ENCODE assay signal across 8 cellular contexts in genomic region chr6:121437861-121438651, GRCh38. TPM values are rescaled to one million over a fixed set of nuclear protein-coding genes. Genes with fewer than 3 reads are reported as not detected.
DNase-seq lines count a peak whose midpoint lies in the region; ATAC-seq and TF ChIP-seq lines count a peak whose summit lies in the region.

No MANE protein-coding gene starts in this region.

- no peak for TF ChIP-seq RAD21 in SK-N-SH (IDR thresholded peaks at IDR 0.05; ENCODE audit: low read length)

- H3K4me3 ChIP-seq in SK-N-SH (ENCODE audit: low read depth in 2 of 2, low read length in 1 of 2) (peak overlapping the region; percentile 58 to 86), fibroblast of the aortic adventitia (ENCODE audit: low read depth, low read length) (peak overlapping the region; percentile 87), WERI-Rb-1 (ENCODE audit: low read depth, low read length) (no peak overlapping the region)

- H4K20me1 ChIP-seq in SK-N-SH (ENCODE audit: insufficient read depth), result peaks cover 8% of the 10 kb centered on the region

- POLR2A ChIA-PET in SK-N-SH (lab: Yijun Ruan, JAX), result no interaction called here

- H3K27me3 ChIP-seq in SK-N-SH (ENCODE audit: insufficient read depth) (no peaks in the 10 kb centered on the region), WERI-Rb-1 (ENCODE audit: insufficient read depth, low read depth, severe bottlenecking) (no peaks in the 10 kb centered on the region)

- TF ChIP-seq EP300 in SK-N-SH (IDR thresholded peaks at IDR 0.05; ENCODE audit: borderline replicate concordance in 1 of 2, low read depth in 1 of 2, low read length in 1 of 2), result no peak

- H3K9me3 ChIP-seq in SK-N-SH, result no peaks in the 10 kb centered on the region
- no peaks in the 10 kb centered on the region for H3K9me3 ChIP-seq in WERI-Rb-1 (ENCODE audit: severe bottlenecking)

- no peak for ATAC-seq in HG02852 (IDR thresholded peaks at IDR 0.05; ENCODE audit: unreplicated experiment)
- ATAC-seq in GM21360 (IDR thresholded peaks at IDR 0.05; ENCODE audit: unreplicated experiment), result no peak

- H2AFZ ChIP-seq in SK-N-SH (ENCODE audit: low read depth), result peak overlapping the region; percentile 77

- WGBS in SK-N-SH (ENCODE audit: low lambda C conversion rate), result 18% methylated on average over 17 of the region's 17 CpGs

- H3K36me3 ChIP-seq in SK-N-SH (replicated peaks in 1 of 2; ENCODE audit: control insufficient read depth in 1 of 2, insufficient read depth in 2 of 2, low read length in 1 of 2), result peaks cover 0 to 5% of the 10 kb centered on the region in 2 experiments
- H3K36me3 ChIP-seq in WERI-Rb-1, result no peaks in the 10 kb centered on the region

- H3F3A ChIP-seq in SK-N-SH (replicated peaks; ENCODE audit: insufficient read depth), result peaks cover 15% of the 10 kb centered on the region

- peak overlapping the region; percentile 77 to 89 for H3K27ac ChIP-seq in SK-N-SH (ENCODE audit: low read depth in 2 of 2, low read length in 1 of 2)
- H3K27ac ChIP-seq in WERI-Rb-1, result no peak overlapping the region

- in situ Hi-C loops in Caki2 (cut with HindIII; ENCODE audit: low pct_unique_long_range_greater_than_20kb, low sequenced_read_pairs), result loop anchor here (10.0 kb wide), 1 partner anchor 257 kb away; no protein-coding TSS in a partner anchor

- H3K9ac ChIP-seq in SK-N-SH, result peak overlapping the region; percentile 97

- TF ChIP-seq CTCF in SK-N-SH (IDR thresholded peaks at IDR 0.05) (no peak), fibroblast of the aortic adventitia (IDR thresholded peaks at IDR 0.05; ENCODE audit: insufficient read depth, low read length) (no peak), WERI-Rb-1 (IDR thresholded peaks at IDR 0.05; ENCODE audit: low read depth, low read length) (no peak)

- H3K79me2 ChIP-seq in SK-N-SH (ENCODE audit: insufficient read depth), result peaks cover 76% of the 10 kb centered on the region

- H3K4me1 ChIP-seq in SK-N-SH (ENCODE audit: control insufficient read depth in 1 of 2, insufficient read depth in 2 of 2, low read depth in 1 of 2, low read length in 1 of 2), result peaks cover 4 to 33% of the 10 kb centered on the region in 2 experiments

- no peaks in the 10 kb centered on the region for H3K9me2 ChIP-seq in SK-N-SH

- CTCF ChIA-PET in SK-N-SH (lab: Yijun Ruan, JAX), result interaction anchor here (0.6 to 2.2 kb wide), 5 partner anchors 411 to 1711 kb away, joined by 3 to 10 read pairs (median 3); no protein-coding TSS in a partner anchor

- H3K4me2 ChIP-seq in SK-N-SH, result peak overlapping the region; percentile 95

- peak; percentile 69 for DNase-seq in Caki2 (ENCODE audit: low read depth)
- DNase-seq in SK-N-SH, result no peak
- DNase-seq in fibroblast of the aortic adventitia (ENCODE audit: low read depth), result peak; percentile 65
- DNase-seq in non-pigmented ciliary epithelial cell (ENCODE audit: low read depth), result peak; percentile 53
- no peak for DNase-seq in NCI-H2171 (lab: John Stamatoyannopoulos, UW)
- DNase-seq in WERI-Rb-1, result no peak

TF ChIP-seq in SK-N-SH, 30 proteins besides CTCF, POLR2A, EP300 and RAD21:
- TF ChIP-seq JUND (IDR thresholded peaks at IDR 0.05), result 0 out of 2 replicates have a peak, but pooled peaks have one; percentile 9
- no peak for TF ChIP-seq FOXJ3 (CRISPR knock-in tag; IDR thresholded peaks at IDR 0.05)
- TF ChIP-seq TEAD4 (IDR thresholded peaks at IDR 0.05; ENCODE audit: borderline replicate concordance, insufficient read depth), result 0 out of 2 replicates have a peak, but pooled peaks have one; percentile 11
- TF ChIP-seq MXI1 (IDR thresholded peaks at IDR 0.05; ENCODE audit: low read depth, low read length), result no peak
- peak; percentile 45; the same call in 1 of the 2 replicates for TF ChIP-seq PBX3 (IDR thresholded peaks at IDR 0.05)

RNA-seq across cellular contexts. Expression of gene GJA1, which starts 2.6 kb away (rescaled TPM):
- total RNA-seq in Caki2 (2014; rRNA removed; shearing (Covaris generic); ENCODE audit: low replicate concordance), result 26.6 and 32.5 TPM in 2 replicates
- polyA plus RNA-seq in SK-N-SH (2012; rRNA removed), result 23.5 and 30.7 TPM in 2 replicates
- polyA plus RNA-seq in SK-N-SH (2012; cell fraction: cytosol; rRNA removed), result 33.7 and 34.2 TPM in 2 replicates
- 8.4 and 19.5 TPM in 2 replicates for polyA plus RNA-seq in SK-N-SH (2012; cell fraction: nucleus; rRNA removed)
- total RNA-seq in fibroblast of the aortic adventitia (ENCODE audit: low replicate concordance), result 245 and 251 TPM in 2 replicates

Comparison
In these comparisons a context has a peak if more than half of its experiments do, and no peak if none do; other contexts are left out.
1. DNase-seq: peak in Caki2 (single experiment), fibroblast of the aortic adventitia (single experiment) and non-pigmented ciliary epithelial cell (single experiment); none in SK-N-SH (single experiment), NCI-H2171 (single experiment) and WERI-Rb-1 (single experiment).